ENCODE assay signal across 24 cellular contexts in the genomic region with DNA sequence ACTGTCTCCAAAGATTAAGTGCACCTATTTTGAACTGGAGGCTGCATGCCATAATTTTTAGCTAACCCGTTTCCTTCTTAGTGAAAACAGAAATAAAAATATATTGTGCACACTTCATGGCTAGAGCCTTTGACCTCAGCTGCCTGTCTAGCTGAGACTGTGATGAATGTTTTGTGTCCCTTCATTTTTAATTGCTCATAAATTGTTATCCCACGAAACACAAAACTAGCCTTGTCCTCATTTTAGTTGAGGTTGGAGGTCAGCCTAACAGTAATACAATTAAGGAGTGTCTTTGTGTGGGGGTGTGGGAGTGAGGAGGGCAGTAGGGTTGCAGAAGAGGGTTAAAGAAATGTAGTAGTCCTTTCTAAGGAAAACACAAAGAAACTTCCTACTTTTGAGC.
"Had no signal": no experiment of that assay in that cellular context is flagged by ENCODE, and none has a peak within 500 bp of the region (broad histone marks: within the 10 kb centered on the region; RNA-seq: fewer than 3 reads in every experiment).

No MANE protein-coding gene starts in this region.

- DNase-seq: cerebellar nuclear complex; effector CD4-positive, alpha-beta T cell; foreskin fibroblast; gastrocnemius medialis; heart left ventricle; kidney; mammary epithelial cell; mesendoderm; naive thymus-derived CD4-positive, alpha-beta T cell; right cardiac atrium; spleen; stimulated activated CD4-positive, alpha-beta T cell treated with anti-CD3 and anti-CD28 coated beads, Interleukin-4, amount 100 ng/mL, for 4 hours; stimulated activated naive CD8-positive, alpha-beta T cell treated with anti-CD3 and anti-CD28 coated beads, Interleukin-15, Interleukin-2, amounts not matched to agents 100 U/mL and 50 U/mL, for 24 hours had no signal

- H3K9me3 ChIP-seq: gastrocnemius medialis, heart left ventricle, left lung, prostate gland, spleen, thoracic aorta, tibial nerve, vagina had no signal

- H3K27ac Mint-ChIP-seq: naive thymus-derived CD4-positive, alpha-beta T cell; stimulated activated memory B cell treated with anti-CD40 and anti-IgM and Interleukin-4, amounts not matched to agents 10 μg/mL and 1 μg/mL and 100 μg/mL, for 72 hours had no signal

- H3K27me3 ChIP-seq: dorsolateral prefrontal cortex, gastrocnemius medialis, heart left ventricle, hepatocyte, left lung, spleen, tibial nerve, vagina had no signal

- H3K27ac ChIP-seq: epithelial cell of prostate, gastrocnemius medialis, heart left ventricle, hepatocyte, left lung, prostate gland, skin epidermis, spleen, thoracic aorta, tibial nerve, vagina had no signal

- H3K36me3 Mint-ChIP-seq: naive thymus-derived CD4-positive, alpha-beta T cell; stimulated activated memory B cell treated with anti-CD40 and anti-IgM and Interleukin-4, amounts not matched to agents 10 μg/mL and 1 μg/mL and 100 μg/mL, for 72 hours had no signal

- H3K4me1 ChIP-seq: gastrocnemius medialis, heart left ventricle, left lung, prostate gland, spleen, tibial nerve, vagina had no signal

- H3K4me3 Mint-ChIP-seq: naive thymus-derived CD4-positive, alpha-beta T cell; stimulated activated memory B cell treated with anti-CD40 and anti-IgM and Interleukin-4, amounts not matched to agents 10 μg/mL and 1 μg/mL and 100 μg/mL, for 72 hours had no signal

- H3K4me3 ChIP-seq: dorsolateral prefrontal cortex, gastrocnemius medialis, heart left ventricle, hepatocyte, left lung, prostate gland, skin epidermis, spleen, thoracic aorta, tibial nerve, vagina had no signal

- H3K36me3 ChIP-seq: gastrocnemius medialis, heart left ventricle, left lung, prostate gland, spleen, thoracic aorta, tibial nerve, vagina had no signal

- H3K79me2 ChIP-seq: hepatocyte had no signal

- ATAC-seq: esophagus mucosa; gastrocnemius medialis; heart left ventricle; left lung; naive thymus-derived CD4-positive, alpha-beta T cell; right cardiac atrium; stimulated activated memory B cell treated with anti-CD40 and anti-IgM and Interleukin-4, amounts not matched to agents 10 μg/mL and 1 μg/mL and 100 μg/mL, for 72 hours; stimulated activated naive CD8-positive, alpha-beta T cell treated with anti-CD3 and anti-CD28 coated beads, Interleukin-15, Interleukin-2, amounts not matched to agents 100 U/mL and 50 U/mL, for 24 hours had no signal

- H3K4me2 ChIP-seq: hepatocyte had no signal

- H2AFZ ChIP-seq: hepatocyte had no signal

- H3K4me1 Mint-ChIP-seq: naive thymus-derived CD4-positive, alpha-beta T cell; stimulated activated memory B cell treated with anti-CD40 and anti-IgM and Interleukin-4, amounts not matched to agents 10 μg/mL and 1 μg/mL and 100 μg/mL, for 72 hours had no signal

- H3K27me3 Mint-ChIP-seq: naive thymus-derived CD4-positive, alpha-beta T cell; stimulated activated memory B cell treated with anti-CD40 and anti-IgM and Interleukin-4, amounts not matched to agents 10 μg/mL and 1 μg/mL and 100 μg/mL, for 72 hours had no signal
